9 cellular contexts compared by ENCODE assay signal in genomic region chr2:64837925-64838641, GRCh38.
DNase-seq lines count a peak whose midpoint lies in the region; ATAC-seq and TF ChIP-seq lines count a peak whose summit lies in the region.
"Had no signal": no experiment of that assay in that cellular context is flagged by ENCODE, and none has a peak within 500 bp of the region (broad histone marks: within the 10 kb centered on the region; RNA-seq: fewer than 3 reads in every experiment).

No MANE protein-coding gene starts in this region.

- H3K4me2 ChIP-seq in OCI-LY3 (ENCODE audit: low read length) = peak overlapping the region; percentile 23
- no peak overlapping the region for H3K4me2 ChIP-seq in fibroblast of lung (ENCODE audit: extremely low read depth, insufficient read depth, low read length)

- TF ChIP-seq CTCF in OCI-LY3 (IDR thresholded peaks at IDR 0.05; ENCODE audit: low read depth, low read length) = no peak
- no peak for TF ChIP-seq CTCF in fibroblast of lung (conservative IDR thresholded peaks at IDR 0.05 in 1 of 2, IDR thresholded peaks at IDR 0.05 in 1 of 2; ENCODE audit: low read depth in 1 of 2, low read length in 2 of 2)
- TF ChIP-seq CTCF in sigmoid colon (IDR thresholded peaks at IDR 0.05) = no peak
- TF ChIP-seq CTCF in stomach (IDR thresholded peaks at IDR 0.05) = no peak
- no peak for TF ChIP-seq CTCF in type B pancreatic cell (conservative IDR thresholded peaks at IDR 0.05)

- H3K27ac ChIP-seq in OCI-LY3 (ENCODE audit: low read length) (no peak overlapping the region), fibroblast of lung (ENCODE audit: insufficient read depth, low read length) (peak overlapping the region; percentile 57), sigmoid colon (peak overlapping the region in 3 of 4 donors; percentile 21 to 57 (median 35)), stomach (peak overlapping the region in 1 of 5 donors; percentile 15)

- TF ChIP-seq POLR2A in sigmoid colon (IDR thresholded peaks at IDR 0.05) (no peak), stomach (IDR thresholded peaks at IDR 0.05) (no peak)

- H3K9ac ChIP-seq in OCI-LY3 (ENCODE audit: low read length) = no peak overlapping the region
- no peak overlapping the region for H3K9ac ChIP-seq in fibroblast of lung (ENCODE audit: insufficient read depth, low read length)

- no peaks in the 10 kb centered on the region for H3K36me3 Mint-ChIP-seq in activated CD4-positive, alpha-beta T cell treated with anti-CD3 and anti-CD28 coated beads, Interleukin-2, amount 10 ng/mL, durations not matched to agents 7 days and 5 days (ENCODE audit: low read depth)
- no peaks in the 10 kb centered on the region for H3K36me3 Mint-ChIP-seq in type B pancreatic cell

- DNase-seq in GDM1 (lab: John Stamatoyannopoulos, UW) (peak; percentile 21), fibroblast of lung (ENCODE audit: low read depth in 2 of 2) (peak in 1 of 2 donors; percentile 71), sigmoid colon (peak; percentile 71), stomach (no peak), type B pancreatic cell (ENCODE audit: extremely low spot score, unreplicated experiment) (no peak)
- no peak for DNase-seq in activated CD4-positive, alpha-beta T cell treated with anti-CD3 and anti-CD28 coated beads, Interleukin-2, amount 10 ng/mL, durations not matched to agents 7 days and 5 days
- DNase-seq: activated CD4-positive, CD25-positive, alpha-beta regulatory T cell had no signal

- H2AFZ ChIP-seq in OCI-LY3 (ENCODE audit: low read depth, low read length) = no peak overlapping the region; the same call in 1 of the 2 replicates
- H2AFZ ChIP-seq in fibroblast of lung (ENCODE audit: low read length) = no peak overlapping the region

- H3K4me1 Mint-ChIP-seq in activated CD4-positive, alpha-beta T cell treated with anti-CD3 and anti-CD28 coated beads, Interleukin-2, amount 10 ng/mL, durations not matched to agents 7 days and 5 days = peaks cover 14% of the 10 kb centered on the region
- H3K4me1 Mint-ChIP-seq in type B pancreatic cell (ENCODE audit: unreplicated experiment) = peaks cover 21% of the 10 kb centered on the region

- CTCF ChIA-PET in activated CD4-positive, alpha-beta T cell treated with anti-CD3 and anti-CD28 coated beads, Interleukin-2, amount 10 ng/mL, durations not matched to agents 7 days and 5 days (lab: Charles Lee) = interaction anchor here (0.7 to 2.5 kb wide), 3 partner anchors 13 to 192 kb away, joined by 3 to 9 read pairs (median 4); no protein-coding TSS in a partner anchor

- H3K9me3 ChIP-seq in OCI-LY3 (ENCODE audit: insufficient read depth, low read length) (no peaks in the 10 kb centered on the region), fibroblast of lung (ENCODE audit: control insufficient read depth, insufficient read depth, low read depth, low read length) (no peaks in the 10 kb centered on the region), sigmoid colon (no peaks in the 10 kb centered on the region), stomach (no peaks in the 10 kb centered on the region)

- no peaks in the 10 kb centered on the region for H3K79me2 ChIP-seq in OCI-LY3 (ENCODE audit: low read length)
- H3K79me2 ChIP-seq in fibroblast of lung (ENCODE audit: control insufficient read depth, insufficient read depth, low read length) = no peaks in the 10 kb centered on the region

- ATAC-seq in HG02870 (IDR thresholded peaks at IDR 0.05; ENCODE audit: unreplicated experiment) = no peak

- H3K27me3 ChIP-seq in OCI-LY3 (ENCODE audit: low read depth, low read length) (0 out of 2 replicates have a peak, but pooled peaks cover 6% of the 10 kb centered on the region), fibroblast of lung (ENCODE audit: control insufficient read depth, insufficient read depth, low read length) (no peaks in the 10 kb centered on the region), sigmoid colon (no peaks in the 10 kb centered on the region), stomach (no peaks in the 10 kb centered on the region)

- peaks cover 14% of the 10 kb centered on the region for H3K27me3 Mint-ChIP-seq in activated CD4-positive, alpha-beta T cell treated with anti-CD3 and anti-CD28 coated beads, Interleukin-2, amount 10 ng/mL, durations not matched to agents 7 days and 5 days
- H3K27me3 Mint-ChIP-seq in type B pancreatic cell = peaks cover 8% of the 10 kb centered on the region

- 56 to 63% methylated on average over 8 of the region's 8 CpGs for WGBS in sigmoid colon, 2 donors
- 51 to 83% (median 80%) methylated on average over 8 of the region's 8 CpGs for WGBS in stomach, 5 donors

- no peak for TF ChIP-seq EP300 in sigmoid colon (IDR thresholded peaks at IDR 0.05)
- no peak for TF ChIP-seq EP300 in stomach (IDR thresholded peaks at IDR 0.05)

- intact Hi-C loops in sigmoid colon (cut with DNase I) = no loop called here
- intact Hi-C loops in stomach (cut with DNase I; ENCODE audit: low total_unique reads) = no loop called here

- H3K9me3 Mint-ChIP-seq in activated CD4-positive, alpha-beta T cell treated with anti-CD3 and anti-CD28 coated beads, Interleukin-2, amount 10 ng/mL, durations not matched to agents 7 days and 5 days = no peaks in the 10 kb centered on the region
- peaks cover 4% of the 10 kb centered on the region for H3K9me3 Mint-ChIP-seq in type B pancreatic cell

- H3K27ac Mint-ChIP-seq in activated CD4-positive, alpha-beta T cell treated with anti-CD3 and anti-CD28 coated beads, Interleukin-2, amount 10 ng/mL, durations not matched to agents 7 days and 5 days = no peak overlapping the region
- H3K27ac Mint-ChIP-seq in type B pancreatic cell = no peak overlapping the region

- H3K4me3 ChIP-seq in OCI-LY3 (ENCODE audit: low read length) = no peak overlapping the region
- H3K4me3 ChIP-seq in fibroblast of lung (replicated peaks in 1 of 4; ENCODE audit: control extremely low read depth in 1 of 4, insufficient read depth in 1 of 4, low read depth in 3 of 4, low read length in 4 of 4) = no peak overlapping the region
- H3K4me3 ChIP-seq in sigmoid colon = no peak overlapping the region
- H3K4me3 ChIP-seq in stomach = no peak overlapping the region

- H3K4me1 ChIP-seq in OCI-LY3 (ENCODE audit: low read length) = peaks cover 38% of the 10 kb centered on the region
- H3K4me1 ChIP-seq in fibroblast of lung (ENCODE audit: control insufficient read depth, extremely low read depth, insufficient read depth, low read length) = peaks cover 12% of the 10 kb centered on the region
- peaks cover 0 to 21% (median 16%) of the 10 kb centered on the region in 4 donors for H3K4me1 ChIP-seq in sigmoid colon
- peaks cover 0 to 56% (median 13%) of the 10 kb centered on the region in 4 donors for H3K4me1 ChIP-seq in stomach

- H3K4me3 Mint-ChIP-seq in activated CD4-positive, alpha-beta T cell treated with anti-CD3 and anti-CD28 coated beads, Interleukin-2, amount 10 ng/mL, durations not matched to agents 7 days and 5 days = no peak overlapping the region
- no peak overlapping the region for H3K4me3 Mint-ChIP-seq in type B pancreatic cell

- H3K36me3 ChIP-seq in OCI-LY3 (replicated peaks; ENCODE audit: low read depth, low read length) = no peaks in the 10 kb centered on the region
- H3K36me3 ChIP-seq in fibroblast of lung (ENCODE audit: control insufficient read depth, insufficient read depth, low read length) = no peaks in the 10 kb centered on the region
- no peaks in the 10 kb centered on the region for H3K36me3 ChIP-seq in sigmoid colon
- no peaks in the 10 kb centered on the region for H3K36me3 ChIP-seq in stomach

- POLR2A ChIA-PET in activated CD4-positive, alpha-beta T cell treated with anti-CD3 and anti-CD28 coated beads, Interleukin-2, amount 10 ng/mL, durations not matched to agents 7 days and 5 days (lab: Charles Lee) = no interaction called here

- H4K20me1 ChIP-seq in OCI-LY3 (ENCODE audit: insufficient read depth, low read length) (no peaks in the 10 kb centered on the region), fibroblast of lung (ENCODE audit: control insufficient read depth, extremely low read depth, insufficient read depth, low read length) (no peaks in the 10 kb centered on the region)

Comparison
In these comparisons a context has a peak if more than half of its experiments do, and no peak if none do; other contexts are left out.
1. DNase-seq: peak in GDM1 (single experiment) and sigmoid colon (single experiment); none in stomach (single experiment), activated CD4-positive, alpha-beta T cell treated with anti-CD3 and anti-CD28 coated beads, Interleukin-2, amount 10 ng/mL, durations not matched to agents 7 days and 5 days (single experiment) and type B pancreatic cell (single experiment).